14 cellular contexts compared by ENCODE assay signal in the genomic region with DNA sequence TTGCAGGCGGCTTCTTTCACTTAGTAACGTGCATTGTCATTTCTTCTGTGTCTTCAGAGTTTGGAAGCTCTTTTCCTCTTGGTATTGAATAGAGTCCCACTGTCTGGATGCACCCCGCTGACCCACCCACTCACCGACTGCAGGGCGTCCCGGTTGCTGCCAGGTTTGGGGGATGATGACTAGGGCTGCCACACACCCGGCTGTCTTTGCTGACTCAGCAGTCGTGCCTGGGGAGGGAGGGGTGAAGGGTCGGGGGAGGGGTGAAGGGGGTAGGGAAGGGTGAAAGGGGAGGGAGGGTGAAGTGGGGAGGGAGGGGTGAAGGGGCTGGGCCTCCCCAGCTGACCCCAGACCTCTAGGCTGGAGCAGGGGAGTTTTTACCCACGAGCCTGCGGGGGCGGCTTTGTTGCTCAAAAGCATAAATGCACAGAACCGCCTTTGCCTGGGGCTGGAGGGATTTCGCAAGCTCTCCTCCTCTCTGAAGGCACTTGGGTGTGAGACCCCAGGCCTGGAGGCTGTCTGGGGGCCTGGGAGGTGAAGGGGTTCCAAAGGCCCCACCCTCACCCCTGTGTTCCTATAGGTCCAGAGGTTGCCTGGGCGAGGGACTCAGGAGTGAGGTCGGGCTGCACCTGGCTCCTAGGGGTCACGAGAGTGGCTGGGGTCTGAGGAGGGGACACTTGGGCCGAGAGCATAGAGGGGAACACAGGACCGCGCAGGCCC. TPM values are rescaled to one million over a fixed set of nuclear protein-coding genes. Genes with fewer than 3 reads are reported as not detected.
DNase-seq lines count a peak whose midpoint lies in the region; ATAC-seq, FAIRE-seq and TF ChIP-seq lines count a peak whose summit lies in the region.
"Had no signal": no experiment of that assay in that cellular context is flagged by ENCODE, and none has a peak within 500 bp of the region (broad histone marks: within the 10 kb centered on the region; RNA-seq: fewer than 3 reads in every experiment).

No MANE protein-coding gene starts in this region.

- H3K4me3 ChIP-seq in trophoblast cell (ENCODE audit: low read depth, low read length) (no peak overlapping the region), Karpas-422 (ENCODE audit: low read length) (no peak overlapping the region)
- H3K4me3 ChIP-seq: HAP-1 had no signal

- no peak overlapping the region for H2BK20ac ChIP-seq in H9 (ENCODE audit: low read depth, low read length, poor library complexity, severe bottlenecking)

- H2AK5ac ChIP-seq in H9 (ENCODE audit: insufficient read length, low read length) (no peak overlapping the region), trophoblast cell (ENCODE audit: low read length) (peak overlapping the region; percentile 31)

- no peak overlapping the region for H3K9ac ChIP-seq in H9 (ENCODE audit: extremely low read depth, insufficient read length, low read length)
- no peak overlapping the region for H3K9ac ChIP-seq in trophoblast cell (ENCODE audit: low read length)
- H3K9ac ChIP-seq in Karpas-422 (ENCODE audit: low read length) = no peak overlapping the region

- H3K9me3 Mint-ChIP-seq in H9 = no peaks in the 10 kb centered on the region; a peak in 1 of 5 replicates
- peaks cover 11% of the 10 kb centered on the region for H3K9me3 Mint-ChIP-seq in glutamatergic neuron (ENCODE audit: unreplicated experiment)
- H3K9me3 Mint-ChIP-seq: activated naive CD4-positive, alpha-beta T cell treated with anti-CD3 and anti-CD28 coated beads, Interleukin-2, amount 10 ng/mL, durations not matched to agents 7 days and 5 days; natural killer cell treated with Interleukin-12 subunit alpha and Interleukin-12 subunit beta and Interleukin-15 and Interleukin-18, amount 100 ng/mL, for 72 hours had no signal

- FAIRE-seq in RCC 7860 (lab: Jason Lieb, UNC) = no peak
- FAIRE-seq: small intestine had no signal

- H2BK12ac ChIP-seq in H9 (ENCODE audit: insufficient read length, low read depth, low read length) (no peak overlapping the region), trophoblast cell (ENCODE audit: low read length) (peak overlapping the region; percentile 63)

- no peak overlapping the region for H2AFZ ChIP-seq in H9 (ENCODE audit: low read length)
- no peak overlapping the region for H2AFZ ChIP-seq in trophoblast cell (ENCODE audit: insufficient read depth, low read length, poor library complexity)
- H2AFZ ChIP-seq in Karpas-422 (ENCODE audit: low read length) = no peak overlapping the region

- no peak overlapping the region for H2BK5ac ChIP-seq in H9 (ENCODE audit: insufficient read length, low read length)
- H2BK5ac ChIP-seq in trophoblast cell (ENCODE audit: low read depth, low read length, poor library complexity) = peak overlapping the region; percentile 56

- H3K79me2 ChIP-seq in H9 (ENCODE audit: insufficient read depth, low read length) (no peaks in the 10 kb centered on the region), trophoblast cell (ENCODE audit: control insufficient read depth, insufficient read depth, low read length, poor library complexity) (peaks cover 2% of the 10 kb centered on the region), Karpas-422 (ENCODE audit: low read length) (no peaks in the 10 kb centered on the region)

- no peak overlapping the region for H3K4ac ChIP-seq in H9 (ENCODE audit: low read depth, low read length)
- peak overlapping the region; percentile 13 for H3K4ac ChIP-seq in trophoblast cell (ENCODE audit: low read depth, low read length)

- no peak overlapping the region for H4K91ac ChIP-seq in H9 (ENCODE audit: insufficient read length, low read depth, low read length)
- H4K91ac ChIP-seq in trophoblast cell (ENCODE audit: low read depth, low read length) = peak overlapping the region; percentile 68

- WGBS in H9 (ENCODE audit: extremely low coverage, insufficient read length, low lambda C conversion rate) = no CpG with 5 or more reads among the region's 20 CpGs
- 100% methylated on average over 1 of the region's 20 CpGs for WGBS in trophoblast cell (ENCODE audit: extremely low coverage, insufficient coverage, insufficient read length)

- no peaks in the 10 kb centered on the region for H3K27me3 ChIP-seq in H9 (ENCODE audit: insufficient read depth, low read length)
- no peaks in the 10 kb centered on the region for H3K27me3 ChIP-seq in trophoblast cell (ENCODE audit: insufficient read depth, low read length)
- H3K27me3 ChIP-seq in Karpas-422 (ENCODE audit: low read length) = no peaks in the 10 kb centered on the region

- H3T11ph ChIP-seq in H9 (ENCODE audit: low read length) = no peak overlapping the region

- H3K9me3 ChIP-seq in H9 (ENCODE audit: control insufficient read depth, low read depth, low read length) = no peaks in the 10 kb centered on the region
- H3K9me3 ChIP-seq in trophoblast cell (ENCODE audit: insufficient read depth, low read depth, low read length) = no peaks in the 10 kb centered on the region
- no peaks in the 10 kb centered on the region for H3K9me3 ChIP-seq in Karpas-422 (ENCODE audit: low read length)
- H3K9me3 ChIP-seq: HAP-1 had no signal

- H4K12ac ChIP-seq in trophoblast cell (ENCODE audit: low read depth, low read length) = no peak overlapping the region

- H4K8ac ChIP-seq in H9 (replicated peaks; ENCODE audit: insufficient read length, low read depth, low read length) (no peak overlapping the region), trophoblast cell (ENCODE audit: low read depth, low read length) (peak overlapping the region; percentile 18)

- H2BK120ac ChIP-seq in H9 (ENCODE audit: low read depth, low read length, poor library complexity, severe bottlenecking) (no peak overlapping the region), trophoblast cell (ENCODE audit: insufficient read depth, low read length, poor library complexity) (peak overlapping the region; percentile 77)

- ATAC-seq in HG03565 (IDR thresholded peaks at IDR 0.05; ENCODE audit: unreplicated experiment) = no peak
- ATAC-seq: natural killer cell treated with Interleukin-12 subunit alpha and Interleukin-12 subunit beta and Interleukin-15 and Interleukin-18, amount 100 ng/mL, for 72 hours had no signal

- H3K4me3 Mint-ChIP-seq in H9 (peak overlapping the region in 1 of 2 experiments; percentile 48; a peak in 2 of 5 replicates), glutamatergic neuron (ENCODE audit: unreplicated experiment) (no peak overlapping the region)
- H3K4me3 Mint-ChIP-seq: activated naive CD4-positive, alpha-beta T cell treated with anti-CD3 and anti-CD28 coated beads, Interleukin-2, amount 10 ng/mL, durations not matched to agents 7 days and 5 days; natural killer cell treated with Interleukin-12 subunit alpha and Interleukin-12 subunit beta and Interleukin-15 and Interleukin-18, amount 100 ng/mL, for 72 hours had no signal

- no peak overlapping the region for H3K18ac ChIP-seq in H9 (ENCODE audit: insufficient read length, low read depth, low read length)
- peak overlapping the region; percentile 31 for H3K18ac ChIP-seq in trophoblast cell (ENCODE audit: low read length)

- H2BK15ac ChIP-seq in H9 (ENCODE audit: low read depth, low read length) = no peak overlapping the region

- H3K4me1 Mint-ChIP-seq in H9 (peaks cover 29 to 46% of the 10 kb centered on the region in 2 experiments), glutamatergic neuron (ENCODE audit: low read depth, unreplicated experiment) (peaks cover 13% of the 10 kb centered on the region)

- no peak overlapping the region for H3K4me2 ChIP-seq in H9 (ENCODE audit: insufficient read depth, insufficient read length, low read length)
- H3K4me2 ChIP-seq in trophoblast cell (ENCODE audit: low read length) = peak overlapping the region; percentile 46
- H3K4me2 ChIP-seq in Karpas-422 (ENCODE audit: low read depth, low read length, poor library complexity, severe bottlenecking) = no peak overlapping the region

- H4K5ac ChIP-seq in H9 (ENCODE audit: insufficient read length, low read depth, low read length) = no peak overlapping the region

- H3K36me3 ChIP-seq in trophoblast cell (ENCODE audit: control insufficient read depth in 1 of 2, insufficient read depth in 2 of 2, low read length in 2 of 2) (no peaks in the 10 kb centered on the region), Karpas-422 (ENCODE audit: insufficient read depth, low read length) (no peaks in the 10 kb centered on the region)
- H3K36me3 ChIP-seq: HAP-1 had no signal

- H3K27me3 Mint-ChIP-seq in H9 (ENCODE audit: low read depth) (peaks cover 3% of the 10 kb centered on the region), glutamatergic neuron (ENCODE audit: unreplicated experiment) (peaks cover 8% of the 10 kb centered on the region)
- H3K27me3 Mint-ChIP-seq: natural killer cell treated with Interleukin-12 subunit alpha and Interleukin-12 subunit beta and Interleukin-15 and Interleukin-18, amount 100 ng/mL, for 72 hours had no signal

- H3K23me2 ChIP-seq in H9 (ENCODE audit: insufficient read length, low read depth, low read length, poor library complexity, severe bottlenecking) = no peaks in the 10 kb centered on the region

- H3K27ac ChIP-seq in H9 (ENCODE audit: insufficient read length, low read depth, low read length) (no peak overlapping the region), trophoblast cell (ENCODE audit: low read depth, low read length) (peak overlapping the region; percentile 92), Karpas-422 (ENCODE audit: low read length) (no peak overlapping the region)

- no peak overlapping the region for H3K14ac ChIP-seq in H9 (ENCODE audit: insufficient read depth, low read length)
- peak overlapping the region; percentile 67 for H3K14ac ChIP-seq in trophoblast cell (ENCODE audit: low read length)

- no peaks in the 10 kb centered on the region for H3K79me1 ChIP-seq in H9 (ENCODE audit: insufficient read depth, low read depth, low read length, poor library complexity, severe bottlenecking)
- H3K79me1 ChIP-seq in trophoblast cell (ENCODE audit: low read length) = peaks cover 26% of the 10 kb centered on the region

- no peak overlapping the region for H3K23ac ChIP-seq in H9 (ENCODE audit: insufficient read length, low read depth, low read length)
- H3K23ac ChIP-seq in trophoblast cell (ENCODE audit: low read length) = no peak overlapping the region

- H4K20me1 ChIP-seq in H9 (ENCODE audit: control insufficient read depth, insufficient read depth, insufficient read length) (no peaks in the 10 kb centered on the region), Karpas-422 (ENCODE audit: insufficient read depth, low read depth, low read length) (no peaks in the 10 kb centered on the region)

- no peaks in the 10 kb centered on the region for H3K9me2 ChIP-seq in Karpas-422 (replicated peaks; ENCODE audit: insufficient read depth, low read length)

- TF ChIP-seq CTCF in H9 (conservative IDR thresholded peaks at IDR 0.05) (no peak), glutamatergic neuron (IDR thresholded peaks at IDR 0.05; ENCODE audit: partially characterized antibody, unreplicated experiment) (no peak)

- H3K36me3 Mint-ChIP-seq in H9 (ENCODE audit: insufficient read depth in 1 of 3, low read depth in 3 of 3) (peaks cover 0 to 5% (median 0%) of the 10 kb centered on the region in 3 experiments; a peak in 2 of 7 replicates), glutamatergic neuron (ENCODE audit: unreplicated experiment) (no peaks in the 10 kb centered on the region)
- H3K36me3 Mint-ChIP-seq: activated naive CD4-positive, alpha-beta T cell treated with anti-CD3 and anti-CD28 coated beads, Interleukin-2, amount 10 ng/mL, durations not matched to agents 7 days and 5 days; natural killer cell treated with Interleukin-12 subunit alpha and Interleukin-12 subunit beta and Interleukin-15 and Interleukin-18, amount 100 ng/mL, for 72 hours had no signal

- no peak overlapping the region for H3K56ac ChIP-seq in H9 (ENCODE audit: insufficient read length, low read depth, low read length)

- H3K4me1 ChIP-seq in H9 (ENCODE audit: insufficient read depth, low read length) = peaks cover 4% of the 10 kb centered on the region; the same call in 1 of the 2 replicates
- H3K4me1 ChIP-seq in trophoblast cell (ENCODE audit: control insufficient read depth in 1 of 2, insufficient read depth in 2 of 2, low read length in 2 of 2) = peaks cover 30 to 35% of the 10 kb centered on the region in 2 experiments
- peaks cover 9% of the 10 kb centered on the region; the same call in 1 of the 2 replicates for H3K4me1 ChIP-seq in Karpas-422 (ENCODE audit: low read length)

- DNase-seq in H9 (no peak), RCC 7860 (ENCODE audit: low spot score) (peak; percentile 6), glutamatergic neuron (no peak), trophoblast cell (peak; percentile 19 to 51), Karpas-422 (no peak), SW 1271 (lab: John Stamatoyannopoulos, UW) (no peak), NCI-H128 (lab: John Stamatoyannopoulos, UW; ENCODE audit: unreplicated experiment) (no peak)
- DNase-seq: activated naive CD4-positive, alpha-beta T cell treated with anti-CD3 and anti-CD28 coated beads, Interleukin-2, amount 10 ng/mL, durations not matched to agents 7 days and 5 days; KG1; kidney glomerular epithelial cell; small intestine had no signal

- H3K27ac Mint-ChIP-seq in H9 = peak overlapping the region; percentile 40 to 94 (median 47); a peak in 5 of 7 replicates
- peak overlapping the region; percentile 76 for H3K27ac Mint-ChIP-seq in glutamatergic neuron (ENCODE audit: unreplicated experiment)
- H3K27ac Mint-ChIP-seq: activated naive CD4-positive, alpha-beta T cell treated with anti-CD3 and anti-CD28 coated beads, Interleukin-2, amount 10 ng/mL, durations not matched to agents 7 days and 5 days; natural killer cell treated with Interleukin-12 subunit alpha and Interleukin-12 subunit beta and Interleukin-15 and Interleukin-18, amount 100 ng/mL, for 72 hours had no signal

RNA-seq across cellular contexts. Expression of a gene that starts 31.3 kb away (rescaled TPM):
- total RNA-seq in H9 (2021) = 52.7 and 57.2 TPM in 2 replicates
- total RNA-seq in glutamatergic neuron (ENCODE audit: unreplicated experiment) = 168 TPM
- 74.0 and 74.9 TPM in 2 replicates for polyA plus RNA-seq in trophoblast cell (2013)
- total RNA-seq in Karpas-422 (2014; rRNA removed; shearing (Covaris generic); ENCODE audit: low replicate concordance) = 2.8 and 6.9 TPM in 2 replicates

RNA-seq across cellular contexts. Expression of a gene that starts 35.0 kb away (rescaled TPM):
- total RNA-seq in H9 (2021) (14.8 and 16.0 TPM in 2 replicates), glutamatergic neuron (ENCODE audit: unreplicated experiment) (65.8 TPM)
- 12.7 and 12.8 TPM in 2 replicates for polyA plus RNA-seq in trophoblast cell (2013)
- not detected in 2 replicates for total RNA-seq in Karpas-422 (2014; rRNA removed; shearing (Covaris generic); ENCODE audit: low replicate concordance)
- total RNA-seq: natural killer cell treated with Interleukin-12 subunit alpha and Interleukin-12 subunit beta and Interleukin-15 and Interleukin-18, amount 100 ng/mL, for 72 hours had no signal

Comparison
In these comparisons a context has a peak if more than half of its experiments do, and no peak if none do; other contexts are left out.
1. DNase-seq: peak in RCC 7860 (single experiment) and trophoblast cell (2 of 2); none in H9 (single experiment), glutamatergic neuron (single experiment), Karpas-422 (single experiment), SW 1271 (0 of 2) and NCI-H128 (single experiment).
2. RNA of a gene that starts 35.0 kb away (total RNA-seq): 65.8 TPM in glutamatergic neuron (single experiment) and 14.8 to 16.0 TPM in H9; not detected in Karpas-422; every median in the first group is over 10 times any median in the second.